In the genomic region with DNA sequence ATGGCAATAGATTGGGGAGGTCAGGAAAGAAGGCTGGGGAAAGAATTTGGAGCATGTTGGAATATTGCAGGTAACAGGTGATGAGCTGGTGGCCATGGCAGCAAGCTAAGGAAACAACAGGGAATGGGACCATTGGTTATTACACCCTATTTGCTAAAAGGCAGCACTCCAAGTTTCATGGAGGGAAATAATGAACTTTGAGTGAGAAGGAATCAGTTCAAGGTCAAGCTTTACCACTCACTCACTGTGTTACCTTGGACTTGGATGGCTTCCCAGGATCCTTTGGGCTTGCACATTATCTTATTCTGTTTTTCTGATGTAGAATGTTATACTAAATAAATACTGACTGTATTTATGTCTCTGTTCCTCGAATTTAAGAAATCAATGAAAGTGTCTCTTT, we compare ENCODE assay signal across 27 cellular contexts.
DNase-seq lines count a peak whose midpoint lies in the region; ATAC-seq, FAIRE-seq and TF ChIP-seq lines count a peak whose summit lies in the region.
"Had no signal": no experiment of that assay in that cellular context is flagged by ENCODE, and none has a peak within 500 bp of the region (broad histone marks: within the 10 kb centered on the region; RNA-seq: fewer than 3 reads in every experiment).

No MANE protein-coding gene starts in this region.

- peak overlapping the region; percentile 14 for H3K27ac Mint-ChIP-seq in neural progenitor cell
- no peak overlapping the region for H3K27ac Mint-ChIP-seq in T-helper 17 cell
- H3K27ac Mint-ChIP-seq: CD4-positive, alpha-beta memory T cell; CD4-positive, CD25-positive, alpha-beta regulatory T cell; CD8-positive, alpha-beta memory T cell had no signal

- H4K20me1 ChIP-seq in HepG2 (ENCODE audit: insufficient read depth, low read length) (no peaks in the 10 kb centered on the region), neural progenitor cell (ENCODE audit: low read depth) (no peaks in the 10 kb centered on the region)
- H4K20me1 ChIP-seq: BLaER1 had no signal

- no peak for TF ChIP-seq POLR2A in HepG2 (IDR thresholded peaks at IDR 0.05; ENCODE audit: insufficient read depth in 1 of 2, low read depth in 2 of 2, low read length in 2 of 2)
- no peak for TF ChIP-seq POLR2A in right lobe of liver (IDR thresholded peaks at IDR 0.05)
- no peak for TF ChIP-seq POLR2A in gastroesophageal sphincter (IDR thresholded peaks at IDR 0.05)

- H3K4me1 ChIP-seq in liver (ENCODE audit: control insufficient read depth in 4 of 4, insufficient read depth in 4 of 4, low read length in 3 of 4), result peaks cover 0 to 13% (median 0%) of the 10 kb centered on the region in 4 donors
- H3K4me1 ChIP-seq in HepG2 (ENCODE audit: insufficient read depth, low read length), result no peaks in the 10 kb centered on the region
- H3K4me1 ChIP-seq in right lobe of liver, result peaks cover 0 to 14% (median 0%) of the 10 kb centered on the region in 4 donors
- peaks cover 3% of the 10 kb centered on the region for H3K4me1 ChIP-seq in neural progenitor cell
- H3K4me1 ChIP-seq in gastroesophageal sphincter, result no peaks in the 10 kb centered on the region
- H3K4me1 ChIP-seq in colonic mucosa, result no peaks in the 10 kb centered on the region
- H3K4me1 ChIP-seq: BE2C, BLaER1 had no signal

- POLR2A ChIA-PET in HepG2 (lab: Yijun Ruan, JAX), result no interaction called here

- WGBS in liver, result 28% methylated on average over 1 of the region's 1 CpG
- WGBS in HepG2 (ENCODE audit: low lambda C conversion rate), result 4% methylated on average over 1 of the region's 1 CpG
- 25% methylated on average over 1 of the region's 1 CpG for WGBS in right lobe of liver (ENCODE audit: insufficient coverage, low coverage, low lambda C conversion rate, missing lambda C conversion rate)
- 29 to 55% methylated on average over 1 of the region's 1 CpG for WGBS in gastroesophageal sphincter (ENCODE audit: low coverage in 1 of 2), 2 donors

- DNase-seq in HepG2 (ENCODE audit: low spot score) (no peak), right lobe of liver (peak in 1 of 3 donors; percentile 49), neural progenitor cell (ENCODE audit: low spot score) (no peak), T-helper 17 cell (no peak), colonic mucosa (no peak)
- DNase-seq: 8988T; ACHN; BE2C; C1 segment of cervical spinal cord; CD4-positive, alpha-beta memory T cell; CD4-positive, CD25-positive, alpha-beta regulatory T cell; CD8-positive, alpha-beta memory T cell; COR-L47; DMS 273 treated with DMSO at 0.1 percent for 48 hours; DMS153; DMS79; DND-41; EL; GDM1 had no signal

- H3F3A ChIP-seq in neural progenitor cell (ENCODE audit: low read depth), result no peaks in the 10 kb centered on the region

- no peaks in the 10 kb centered on the region for H3K27me3 ChIP-seq in liver (ENCODE audit: control insufficient read depth in 4 of 4, insufficient read depth in 4 of 4, low read length in 3 of 4)
- no peaks in the 10 kb centered on the region for H3K27me3 ChIP-seq in HepG2 (ENCODE audit: control insufficient read depth in 1 of 2, insufficient read depth in 2 of 2, low read length in 2 of 2)
- H3K27me3 ChIP-seq in right lobe of liver, result no peaks in the 10 kb centered on the region
- H3K27me3 ChIP-seq in neural progenitor cell, result no peaks in the 10 kb centered on the region
- H3K27me3 ChIP-seq in gastroesophageal sphincter, result no peaks in the 10 kb centered on the region
- no peaks in the 10 kb centered on the region for H3K27me3 ChIP-seq in colonic mucosa
- H3K27me3 ChIP-seq: BE2C, BLaER1 had no signal

- intact Hi-C loops in HepG2 (cut with micrococcal nuclease; ENCODE audit: unreplicated experiment) (no loop called here), right lobe of liver (cut with DNase I) (no loop called here), colonic mucosa (cut with DNase I) (no loop called here)

- no peaks in the 10 kb centered on the region for H3K36me3 ChIP-seq in liver (ENCODE audit: control insufficient read depth in 4 of 4, insufficient read depth in 3 of 4, low read depth in 1 of 4, low read length in 3 of 4)
- H3K36me3 ChIP-seq in HepG2 (replicated peaks in 1 of 2; ENCODE audit: control insufficient read depth in 1 of 2, insufficient read depth in 2 of 2, low read length in 2 of 2), result no peaks in the 10 kb centered on the region
- H3K36me3 ChIP-seq in right lobe of liver, result no peaks in the 10 kb centered on the region
- no peaks in the 10 kb centered on the region for H3K36me3 ChIP-seq in neural progenitor cell
- no peaks in the 10 kb centered on the region for H3K36me3 ChIP-seq in gastroesophageal sphincter
- H3K36me3 ChIP-seq in colonic mucosa, result no peaks in the 10 kb centered on the region
- H3K36me3 ChIP-seq: BE2C, BLaER1 had no signal

- no peak overlapping the region for H3K4me3 Mint-ChIP-seq in neural progenitor cell
- no peak overlapping the region for H3K4me3 Mint-ChIP-seq in T-helper 17 cell
- H3K4me3 Mint-ChIP-seq: CD14-positive monocyte; CD4-positive, alpha-beta memory T cell; CD4-positive, CD25-positive, alpha-beta regulatory T cell; CD8-positive, alpha-beta memory T cell had no signal

- H3K4me2 ChIP-seq in HepG2 (ENCODE audit: low read depth, low read length) (no peak overlapping the region), neural progenitor cell (no peak overlapping the region)
- H3K4me2 ChIP-seq: BLaER1 had no signal

- H3K79me2 ChIP-seq in HepG2 (ENCODE audit: insufficient read depth, low read length) (no peaks in the 10 kb centered on the region), neural progenitor cell (ENCODE audit: low read depth) (no peaks in the 10 kb centered on the region)

- H3K4me1 Mint-ChIP-seq in neural progenitor cell (peaks cover 44% of the 10 kb centered on the region), T-helper 17 cell (no peaks in the 10 kb centered on the region)
- H3K4me1 Mint-ChIP-seq: CD14-positive monocyte; CD4-positive, alpha-beta memory T cell; CD4-positive, CD25-positive, alpha-beta regulatory T cell; CD8-positive, alpha-beta memory T cell had no signal

- in situ Hi-C loops in HepG2 (cut with HindIII; ENCODE audit: extremely low pct_ligation_motif_present, low pct_unique_long_range_greater_than_20kb), result no loop called here

- no peak overlapping the region for H2AFZ ChIP-seq in HepG2 (ENCODE audit: low read length)
- no peak overlapping the region for H2AFZ ChIP-seq in neural progenitor cell (replicated peaks)

- H3K9me3 Mint-ChIP-seq in neural progenitor cell, result no peaks in the 10 kb centered on the region

- no peak for TF ChIP-seq RAD21 in liver (IDR thresholded peaks at IDR 0.05)
- TF ChIP-seq RAD21 in HepG2 (CRISPR knock-in tag; IDR thresholded peaks at IDR 0.05), result no peak

- no peaks in the 10 kb centered on the region for H3K36me3 Mint-ChIP-seq in neural progenitor cell
- H3K36me3 Mint-ChIP-seq in T-helper 17 cell (ENCODE audit: low read depth), result no peaks in the 10 kb centered on the region
- H3K36me3 Mint-ChIP-seq: CD14-positive monocyte; CD4-positive, alpha-beta memory T cell; CD4-positive, CD25-positive, alpha-beta regulatory T cell; CD8-positive, alpha-beta memory T cell had no signal

- no peak overlapping the region for H3K4me3 ChIP-seq in liver (ENCODE audit: low read depth in 1 of 3, low read length in 3 of 3)
- no peak overlapping the region for H3K4me3 ChIP-seq in HepG2 (replicated peaks in 1 of 3; ENCODE audit: insufficient read depth in 1 of 3, low read depth in 2 of 3, low read length in 3 of 3)
- no peak overlapping the region for H3K4me3 ChIP-seq in right lobe of liver
- no peak overlapping the region for H3K4me3 ChIP-seq in neural progenitor cell
- H3K4me3 ChIP-seq in gastroesophageal sphincter, result no peak overlapping the region
- H3K4me3 ChIP-seq in colonic mucosa, result no peak overlapping the region
- H3K4me3 ChIP-seq: BLaER1, GM12878 had no signal

- ATAC-seq in HepG2 (no peak), right lobe of liver (peak; percentile 24 to 81 (median 54)), T-helper 17 cell (no peak), gastroesophageal sphincter (no peak)
- ATAC-seq: GM12878 had no signal

- H3K9me3 ChIP-seq in liver (ENCODE audit: control insufficient read depth in 4 of 4, low read length in 3 of 4) (no peaks in the 10 kb centered on the region), HepG2 (ENCODE audit: low read length) (peaks cover 85% of the 10 kb centered on the region), right lobe of liver (no peaks in the 10 kb centered on the region), neural progenitor cell (ENCODE audit: low read depth) (no peaks in the 10 kb centered on the region), T-helper 17 cell (ENCODE audit: control insufficient read depth, low read length, poor library complexity, severe bottlenecking) (no peaks in the 10 kb centered on the region), gastroesophageal sphincter (no peaks in the 10 kb centered on the region), colonic mucosa (no peaks in the 10 kb centered on the region)
- H3K9me3 ChIP-seq: BE2C, BLaER1 had no signal

- H3K27me3 Mint-ChIP-seq in neural progenitor cell (ENCODE audit: insufficient read depth, low read depth) (peaks cover 3% of the 10 kb centered on the region), T-helper 17 cell (no peaks in the 10 kb centered on the region)
- H3K27me3 Mint-ChIP-seq: CD4-positive, alpha-beta memory T cell; CD4-positive, CD25-positive, alpha-beta regulatory T cell; CD8-positive, alpha-beta memory T cell had no signal

- no peak for TF ChIP-seq CTCF in liver (IDR thresholded peaks at IDR 0.05; ENCODE audit: low read depth, low read length, missing input control)
- no peak for TF ChIP-seq CTCF in HepG2 (CRISPR knock-in tag; IDR thresholded peaks at IDR 0.05)
- TF ChIP-seq CTCF in right lobe of liver (IDR thresholded peaks at IDR 0.05), result no peak
- TF ChIP-seq CTCF in neural progenitor cell (IDR thresholded peaks at IDR 0.05), result no peak
- TF ChIP-seq CTCF in gastroesophageal sphincter (IDR thresholded peaks at IDR 0.05), result no peak
- no peak for TF ChIP-seq CTCF in colonic mucosa (IDR thresholded peaks at IDR 0.05)

- CTCF ChIA-PET in HepG2 (lab: Yijun Ruan, JAX; ENCODE audit: low intra/inter-chr PET ratio, low total read pairs), result no interaction called here

- no peak overlapping the region for H3K9ac ChIP-seq in liver (ENCODE audit: low read depth in 1 of 2, low read length in 2 of 2)
- H3K9ac ChIP-seq in HepG2 (ENCODE audit: insufficient read depth, low read depth, low read length), result no peak overlapping the region
- H3K9ac ChIP-seq in neural progenitor cell, result no peak overlapping the region
- no peak overlapping the region for H3K9ac ChIP-seq in colonic mucosa (ENCODE audit: low read depth in 2 of 2, low read length in 2 of 2)
- H3K9ac ChIP-seq: BLaER1 had no signal

- BruUV-seq in HepG2 (replicated peaks; lab: Mats Ljungman, UMichigan), result no TSS peak

- no peak for FAIRE-seq in HepG2 (lab: Jason Lieb, UNC)
- FAIRE-seq: A204.1, GM12878, GM12892, GM18507 had no signal

- no peak for TF ChIP-seq EP300 in HepG2 (IDR thresholded peaks at IDR 0.05; ENCODE audit: low read depth in 2 of 2, low read length in 2 of 2)
- no peak for TF ChIP-seq EP300 in HepG2 (CRISPR knock-in tag; IDR thresholded peaks at IDR 0.05; ENCODE audit: borderline replicate concordance)
- TF ChIP-seq EP300 in gastroesophageal sphincter (IDR thresholded peaks at IDR 0.05), result no peak

- no peak overlapping the region for H3K27ac ChIP-seq in liver (ENCODE audit: low read depth in 1 of 2, low read length in 2 of 2)
- no peak overlapping the region for H3K27ac ChIP-seq in HepG2 (ENCODE audit: extremely low read length, insufficient read depth, low read length)
- no peak overlapping the region for H3K27ac ChIP-seq in right lobe of liver
- no peak overlapping the region for H3K27ac ChIP-seq in neural progenitor cell
- no peak overlapping the region for H3K27ac ChIP-seq in gastroesophageal sphincter
- no peak overlapping the region for H3K27ac ChIP-seq in colonic mucosa
- H3K27ac ChIP-seq: BLaER1 had no signal

Comparison
In these comparisons a context has a peak if more than half of its experiments do, and no peak if none do; other contexts are left out.
1. ATAC-seq: peak in right lobe of liver (4 of 4); none in HepG2 (single experiment), T-helper 17 cell (single experiment) and gastroesophageal sphincter (single experiment).